17 cellular contexts compared by ENCODE assay signal in the genomic region with DNA sequence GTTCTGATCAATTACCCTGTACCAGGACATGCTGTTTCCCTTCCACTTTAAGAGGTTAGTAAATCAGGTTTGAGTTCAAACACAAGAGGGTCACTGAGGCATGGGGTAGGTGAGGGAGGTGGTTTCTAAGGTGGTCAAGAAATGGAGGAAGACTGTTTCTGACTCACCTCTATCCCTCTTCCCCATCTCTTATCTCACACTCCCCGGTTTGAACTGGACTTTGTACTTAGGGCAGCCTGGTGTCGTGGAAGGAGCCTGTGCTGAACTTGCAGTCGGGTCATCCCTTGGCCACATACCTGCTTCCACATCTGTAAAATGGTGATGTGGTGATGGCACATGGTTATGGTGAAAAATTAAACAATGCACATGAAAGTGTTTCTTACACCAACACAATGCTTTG. TPM values are rescaled to one million over a fixed set of nuclear protein-coding genes. Genes with fewer than 3 reads are reported as not detected.
A peak's percentile ranks its signal among the peaks of the same experiment; 100 is the strongest.
DNase-seq lines count a peak whose midpoint lies in the region; ATAC-seq, FAIRE-seq and TF ChIP-seq lines count a peak whose summit lies in the region.
"Had no signal": no experiment of that assay in that cellular context is flagged by ENCODE, and none has a peak within 500 bp of the region (broad histone marks: within the 10 kb centered on the region; RNA-seq: fewer than 3 reads in every experiment).

No MANE protein-coding gene starts in this region.

- ATAC-seq in mucosa of descending colon: peak; percentile 54
- ATAC-seq in GM21367 (IDR thresholded peaks at IDR 0.05; ENCODE audit: unreplicated experiment): no peak

- DNase-seq in HTR-8/SVneo (ENCODE audit: insufficient read length, low spot score) (no peak), bronchial epithelial cell (ENCODE audit: low read depth) (no peak), mucosa of descending colon (peak in 2 of 3 donors; percentile 44 to 53), HUDEP-2 (lab: John Stamatoyannopoulos, UW; ENCODE audit: unreplicated experiment in 76 of 76) (no peak), ureter (ENCODE audit: low spot score) (no peak)
- no peak for DNase-seq in activated T-cell treated with anti-CD3 and anti-CD28 coated beads, Interleukin-2, amount 50 U/mL, for 48 hours
- DNase-seq: NCI-H1417 treated with DMSO at 0.1 percent for 48 hours, NCI-H1930, NCI-H2171 treated with DMSO at 0.1 percent for 48 hours, NCI-H748 treated with DMSO at 0.1 percent for 48 hours, PC-9 had no signal

- H3K36me3 ChIP-seq in bronchial epithelial cell (ENCODE audit: control insufficient read depth, insufficient read depth, low read length) (no peaks in the 10 kb centered on the region), mucosa of descending colon (ENCODE audit: low read depth) (no peaks in the 10 kb centered on the region)
- H3K36me3 ChIP-seq: BLaER1 treated with 17β-estradiol and CSF1 and Interleukin-3, amounts not matched to agents 10 nM and 100 nM; HAP-1; SJSA1 had no signal

- H3K4me3 ChIP-seq in bronchial epithelial cell (ENCODE audit: low read depth, low read length) (no peak overlapping the region), mucosa of descending colon (no peak overlapping the region)
- H3K4me3 ChIP-seq: A549; BLaER1 treated with 17β-estradiol and CSF1 and Interleukin-3, amounts not matched to agents 10 nM and 100 nM; HAP-1; PC-9; SJSA1 had no signal

- peaks cover 38% of the 10 kb centered on the region for H3K4me1 ChIP-seq in mucosa of descending colon (ENCODE audit: low read depth)

- H3K27me3 ChIP-seq in bronchial epithelial cell (ENCODE audit: control insufficient read depth, insufficient read depth, low read length): no peaks in the 10 kb centered on the region
- H3K27me3 ChIP-seq: BLaER1 treated with 17β-estradiol and CSF1 and Interleukin-3, amounts not matched to agents 10 nM and 100 nM; SJSA1 had no signal

- intact Hi-C loops in mucosa of descending colon (cut with DNase I, micrococcal nuclease): no loop called here

- FAIRE-seq in HTR-8/SVneo (lab: Jason Lieb, UNC): peak; percentile 4
- FAIRE-seq in bronchial epithelial cell (lab: Jason Lieb, UNC): peak; percentile 23
- FAIRE-seq: A549 had no signal

- H3K27ac ChIP-seq in C4-2B: peak overlapping the region; percentile 47; the same call in 1 of the 2 replicates
- H3K27ac ChIP-seq: PC-9, SJSA1 had no signal

- no peaks in the 10 kb centered on the region for H3K9me3 ChIP-seq in mucosa of descending colon
- H3K9me3 ChIP-seq: A549; BLaER1 treated with 17β-estradiol and CSF1 and Interleukin-3, amounts not matched to agents 10 nM and 100 nM; HAP-1; SJSA1 had no signal

- TF ChIP-seq CTCF in C4-2B (conservative IDR thresholded peaks at IDR 0.05): no peak
- TF ChIP-seq CTCF in bronchial epithelial cell (IDR thresholded peaks at IDR 0.05; ENCODE audit: insufficient read depth, low read length, severe bottlenecking): no peak
- TF ChIP-seq CTCF in mucosa of descending colon (IDR thresholded peaks at IDR 0.05): no peak

RNA-seq across cellular contexts. Expression of gene TMEM98, which starts 17.2 kb away (rescaled TPM):
- total RNA-seq in bronchial epithelial cell (22.4 and 32.0 TPM in 2 replicates), mucosa of descending colon (100 to 1,000 TPM in 1 of 3 donors, 10 to 100 TPM in 2; 56.4 to 175 (median 85.9) TPM), ureter (41.9 TPM)
- total RNA-seq: PC-9 had no signal

RNA-seq across cellular contexts. Expression of gene MYO1D, which starts 33.8 kb away (rescaled TPM):
- total RNA-seq in bronchial epithelial cell (35.8 and 42.9 TPM in 2 replicates), mucosa of descending colon (100 to 1,000 TPM; 166 to 495 (median 256) TPM), ureter (75.8 TPM)

Comparison
In these comparisons a context has a peak if more than half of its experiments do, and no peak if none do; other contexts are left out.
1. DNase-seq: peak in mucosa of descending colon (2 of 3); none in HTR-8/SVneo (single experiment), bronchial epithelial cell (single experiment), HUDEP-2 (0 of 76), activated T-cell treated with anti-CD3 and anti-CD28 coated beads, Interleukin-2, amount 50 U/mL, for 48 hours (0 of 2) and ureter (single experiment).